Comparison of ENCODE assay signal across 8 cellular contexts in the genomic region with DNA sequence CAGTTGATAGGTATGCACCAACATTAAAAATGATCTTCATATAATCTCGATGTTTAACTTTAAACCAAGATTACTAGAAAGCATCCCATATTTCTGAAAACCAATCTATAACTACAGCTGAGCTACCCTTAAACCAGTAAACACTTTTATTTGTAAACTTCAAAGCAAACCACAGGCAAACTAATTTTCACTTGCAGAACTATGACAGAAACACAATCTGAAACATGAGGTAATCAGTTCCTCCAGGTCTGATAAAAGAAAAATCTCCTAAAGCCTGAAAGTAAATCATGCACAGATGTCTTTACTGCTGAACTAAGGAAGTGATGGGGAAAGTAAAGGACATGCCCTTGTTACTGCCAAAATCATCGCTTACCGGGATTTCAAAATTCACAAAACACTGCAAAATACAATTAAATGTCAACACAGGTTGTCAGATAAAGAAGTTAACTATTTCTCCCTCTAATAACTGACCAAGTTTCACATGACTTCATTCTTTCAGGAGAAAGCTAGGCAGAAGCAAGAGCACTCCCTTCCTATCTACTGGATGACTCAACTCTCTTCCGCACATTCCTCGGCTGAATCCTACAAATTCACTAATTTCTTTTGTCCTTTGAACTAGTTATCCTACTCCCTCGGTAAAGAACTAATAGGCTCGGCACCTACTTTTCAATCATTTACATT. TPM values are rescaled to one million over a fixed set of nuclear protein-coding genes. Genes with fewer than 3 reads are reported as not detected.
A peak's percentile ranks its signal among the peaks of the same experiment; 100 is the strongest.
DNase-seq lines count a peak whose midpoint lies in the region; ATAC-seq and TF ChIP-seq lines count a peak whose summit lies in the region.

No MANE protein-coding gene starts in this region.

- H3K27ac Mint-ChIP-seq in CD4-positive, alpha-beta T cell = peak overlapping the region; percentile 94
- no peak overlapping the region for H3K27ac Mint-ChIP-seq in GM23338
- H3K27ac Mint-ChIP-seq in endodermal cell = peak overlapping the region; percentile 75
- peak overlapping the region; percentile 46 for H3K27ac Mint-ChIP-seq in neural crest cell (ENCODE audit: unreplicated experiment)

- H3K9me2 ChIP-seq in GM23338 (ENCODE audit: insufficient read depth) = no peaks in the 10 kb centered on the region

- TF ChIP-seq CTCF in CD4-positive, alpha-beta T cell (IDR thresholded peaks at IDR 0.05) = no peak
- TF ChIP-seq CTCF in GM23338 (conservative IDR thresholded peaks at IDR 0.05; ENCODE audit: low read depth in 2 of 2) = no peak
- no peak for TF ChIP-seq CTCF in endodermal cell (conservative IDR thresholded peaks at IDR 0.05)
- no peak for TF ChIP-seq CTCF in neural crest cell (conservative IDR thresholded peaks at IDR 0.05)

- H3K36me3 ChIP-seq in GM23338 (ENCODE audit: insufficient read depth) (no peaks in the 10 kb centered on the region), endodermal cell (ENCODE audit: control insufficient read depth, insufficient read depth, low read length) (peaks cover 8% of the 10 kb centered on the region)

- peak overlapping the region; percentile 82 for H3K4me2 ChIP-seq in GM23338

- peak; percentile 3 for ATAC-seq in CD4-positive, alpha-beta T cell (ENCODE audit: poor library complexity)
- no peak for ATAC-seq in GM23338

- DNase-seq in CD4-positive, alpha-beta T cell = no peak
- DNase-seq in GM23338 (ENCODE audit: low spot score) (peak; percentile 70), RKO (ENCODE audit: low spot score) (peak; percentile 89), endodermal cell (no peak), neural crest cell (ENCODE audit: low read depth, low spot score) (no peak), NCI-H2081 (lab: John Stamatoyannopoulos, UW) (no peak), NCI-H2107 (lab: John Stamatoyannopoulos, UW) (no peak)
- no peak for DNase-seq in stimulated activated CD4-positive, alpha-beta T cell treated with anti-CD3 and anti-CD28 coated beads, Interleukin-4, amount 100 ng/mL, for 1 hour

- H3K79me2 ChIP-seq in GM23338 (replicated peaks; ENCODE audit: insufficient read depth) = peaks cover 48% of the 10 kb centered on the region

- CTCF ChIA-PET in CD4-positive, alpha-beta T cell (lab: Charles Lee) = interaction anchor here (0.5 to 2.0 kb wide), 10 partner anchors 17 to 1174 kb away, joined by 3 to 9 read pairs (median 4); no protein-coding TSS in a partner anchor

- H3K4me1 Mint-ChIP-seq in CD4-positive, alpha-beta T cell (ENCODE audit: low read depth) = peaks cover 50% of the 10 kb centered on the region
- H3K4me1 Mint-ChIP-seq in GM23338 = peaks cover 34% of the 10 kb centered on the region
- peaks cover 29% of the 10 kb centered on the region for H3K4me1 Mint-ChIP-seq in endodermal cell
- peaks cover 37% of the 10 kb centered on the region for H3K4me1 Mint-ChIP-seq in neural crest cell

- H3K4me1 ChIP-seq in GM23338 (ENCODE audit: insufficient read depth) (peaks cover 28% of the 10 kb centered on the region), endodermal cell (ENCODE audit: control insufficient read depth, insufficient read depth, low read length) (no peaks in the 10 kb centered on the region)

- intact Hi-C loops in CD4-positive, alpha-beta T cell (cut with DNase I, micrococcal nuclease) = loop anchor here (2.0 to 10.0 kb wide), 9 partner anchors 19 to 515 kb away; partner anchors contain the start of genes NUDT4 (in 1 of the 2) and UBE2N (in 1 of the 2)

- H2AFZ ChIP-seq in GM23338 = no peak overlapping the region

- H3K36me3 Mint-ChIP-seq in CD4-positive, alpha-beta T cell (ENCODE audit: low read depth) = peaks cover 20% of the 10 kb centered on the region
- peaks cover 4% of the 10 kb centered on the region; the same call in 2 of the 3 replicates for H3K36me3 Mint-ChIP-seq in GM23338 (ENCODE audit: low read depth)
- H3K36me3 Mint-ChIP-seq in endodermal cell (ENCODE audit: low read depth) = peaks cover 5% of the 10 kb centered on the region
- peaks cover 5% of the 10 kb centered on the region for H3K36me3 Mint-ChIP-seq in neural crest cell (ENCODE audit: low read depth)

- H4K20me1 ChIP-seq in GM23338 (replicated peaks; ENCODE audit: insufficient read depth) = no peaks in the 10 kb centered on the region

- no peaks in the 10 kb centered on the region for H3K9me3 Mint-ChIP-seq in CD4-positive, alpha-beta T cell
- H3K9me3 Mint-ChIP-seq in GM23338 (no peaks in the 10 kb centered on the region), endodermal cell (no peaks in the 10 kb centered on the region), neural crest cell (no peaks in the 10 kb centered on the region)

- 26 to 32% methylated on average over 5 to 7 of the region's 7 CpGs for WGBS in endodermal cell (ENCODE audit: insufficient coverage in 1 of 2, insufficient read length in 1 of 2), 2 experiments

- POLR2A ChIA-PET in CD4-positive, alpha-beta T cell (lab: Charles Lee) = interaction anchor here (0.7 to 5.2 kb wide), 13 partner anchors 16 to 782 kb away, joined by 3 to 84 read pairs (median 4); partner anchors contain the start of genes BTG1, NUDT4 and UBE2N

- peak overlapping the region; percentile 71 for H3K9ac ChIP-seq in endodermal cell (ENCODE audit: extremely low read depth, low read length, poor library complexity, severe bottlenecking)

- H3K4me3 ChIP-seq in GM23338 (peak overlapping the region; percentile 66), endodermal cell (ENCODE audit: low read length) (peak overlapping the region; percentile 93)

- peak overlapping the region; percentile 91 for H3K4me3 Mint-ChIP-seq in CD4-positive, alpha-beta T cell
- H3K4me3 Mint-ChIP-seq in GM23338 (peak overlapping the region; percentile 83), endodermal cell (peak overlapping the region; percentile 74), neural crest cell (peak overlapping the region; percentile 81)

- H3K27me3 Mint-ChIP-seq in CD4-positive, alpha-beta T cell = no peaks in the 10 kb centered on the region
- peaks cover 5% of the 10 kb centered on the region for H3K27me3 Mint-ChIP-seq in GM23338 (ENCODE audit: insufficient read depth, low read depth, poor library complexity)
- H3K27me3 Mint-ChIP-seq in endodermal cell (ENCODE audit: insufficient read depth) = no peaks in the 10 kb centered on the region
- no peaks in the 10 kb centered on the region for H3K27me3 Mint-ChIP-seq in neural crest cell (ENCODE audit: low read depth)

- H3K9me3 ChIP-seq in CD4-positive, alpha-beta T cell (ENCODE audit: control insufficient read depth, low read length) = no peaks in the 10 kb centered on the region
- H3K9me3 ChIP-seq in endodermal cell (ENCODE audit: control insufficient read depth, low read length) = no peaks in the 10 kb centered on the region

- H3K27ac ChIP-seq in CD4-positive, alpha-beta T cell (ENCODE audit: low read depth, low read length) = peak overlapping the region; percentile 86
- H3K27ac ChIP-seq in GM23338 (ENCODE audit: low read depth) = no peak overlapping the region
- no peak overlapping the region for H3K27ac ChIP-seq in endodermal cell (ENCODE audit: low read depth, low read length)

- H3F3A ChIP-seq in GM23338 (replicated peaks; ENCODE audit: low read depth) = peaks cover 4% of the 10 kb centered on the region; the same call in 1 of the 2 replicates

- no peaks in the 10 kb centered on the region for H3K27me3 ChIP-seq in CD4-positive, alpha-beta T cell (ENCODE audit: control insufficient read depth, insufficient read depth, low read length)
- H3K27me3 ChIP-seq in GM23338 (ENCODE audit: insufficient read depth) (peaks cover 6% of the 10 kb centered on the region; the same call in 1 of the 2 replicates), endodermal cell (ENCODE audit: control insufficient read depth, insufficient read depth, low read length, poor library complexity, severe bottlenecking) (no peaks in the 10 kb centered on the region)

TF ChIP-seq in GM23338, 12 proteins besides CTCF, POLR2A, EP300 and RAD21 (continues in another document):
- TF ChIP-seq EZH2phosphoT487 (IDR thresholded peaks at IDR 0.05; ENCODE audit: unreplicated experiment) (no peak), NANOG (IDR thresholded peaks at IDR 0.05; ENCODE audit: borderline replicate concordance) (no peak), POLR2AphosphoS5 (IDR thresholded peaks at IDR 0.05; ENCODE audit: low read depth) (no peak), JUNB (IDR thresholded peaks at IDR 0.05; ENCODE audit: unreplicated experiment) (no peak), EZH2 (IDR thresholded peaks at IDR 0.05; ENCODE audit: low read depth, unreplicated experiment) (no peak), CREB1 (CRISPR knock-in tag; IDR thresholded peaks at IDR 0.05; ENCODE audit: low read depth) (no peak), REST (IDR thresholded peaks at IDR 0.05; ENCODE audit: unreplicated experiment) (no peak), ZNF331 (CRISPR knock-in tag; IDR thresholded peaks at IDR 0.05; ENCODE audit: low read depth) (no peak)

RNA-seq across cellular contexts. Expression of gene EEA1, which starts 1.5 kb away (rescaled TPM):
- total RNA-seq in CD4-positive, alpha-beta T cell = 10 to 100 TPM; 10.5 to 11.1 TPM
- 10.0 and 12.5 TPM in 2 replicates for total RNA-seq in GM23338 (2014; rRNA removed; shearing (Covaris generic))
- polyA plus RNA-seq in GM23338 (2016; fragmentation: Nextera tagmentation; extraction: Ambion mirVana) = 25.8 and 41.1 TPM in 2 replicates
- total RNA-seq in endodermal cell (10 to 100 TPM; 28.2 to 32.5 TPM), neural crest cell (19.9 and 26.0 TPM in 2 replicates)
- polyA plus RNA-seq in endodermal cell (2013, experiment 1 of 2) = 12.3 TPM
- 16.5 TPM for polyA plus RNA-seq in endodermal cell (2013, experiment 2 of 2)

Comparison
In these comparisons a context has a peak if more than half of its experiments do, and no peak if none do; other contexts are left out.
1. DNase-seq: peak in GM23338 (single experiment) and RKO (single experiment); none in CD4-positive, alpha-beta T cell (0 of 10), endodermal cell (single experiment), neural crest cell (single experiment), NCI-H2081 (0 of 2), NCI-H2107 (single experiment) and stimulated activated CD4-positive, alpha-beta T cell treated with anti-CD3 and anti-CD28 coated beads, Interleukin-4, amount 100 ng/mL, for 1 hour (single experiment).
2. Peak in every context shown above with its lines, with median percentiles within 50 percentile points of each other: H3K4me3 Mint-ChIP-seq.